Comparison of ENCODE assay signal across 23 cellular contexts in genomic region chr7:73702226-73702625, GRCh38. TPM values are rescaled to one million over a fixed set of nuclear protein-coding genes. Genes with fewer than 3 reads are reported as not detected.
A peak's percentile ranks its signal among the peaks of the same experiment; 100 is the strongest.
DNase-seq lines count a peak whose midpoint lies in the region; ATAC-seq and TF ChIP-seq lines count a peak whose summit lies in the region.
"Had no signal": no experiment of that assay in that cellular context is flagged by ENCODE, and none has a peak within 500 bp of the region (broad histone marks: within the 10 kb centered on the region; RNA-seq: fewer than 3 reads in every experiment).

No MANE protein-coding gene starts in this region.

- no TSS peak for BruUV-seq in PC-3 (replicated peaks; lab: Mats Ljungman, UMichigan)

- H3K27ac ChIP-seq in BLaER1 treated with 17β-estradiol and CSF1 and Interleukin-3, amounts not matched to agents 10 nM and 100 nM, result no peak overlapping the region
- H3K27ac ChIP-seq in PC-3 (ENCODE audit: low read length) (peak overlapping the region; percentile 16; the same call in 1 of the 2 replicates), duodenal mucosa (ENCODE audit: low read depth, low read length) (peak overlapping the region; percentile 4), neural progenitor cell (no peak overlapping the region)
- H3K27ac ChIP-seq: ascending aorta, parathyroid adenoma, PC-9, spleen, transverse colon had no signal

- no peaks in the 10 kb centered on the region for H3K9me2 ChIP-seq in PC-3 (replicated peaks; ENCODE audit: low read length)

- peaks cover 37 to 71% (median 67%) of the 10 kb centered on the region in 10 experiments for H3K4me1 ChIP-seq in BLaER1 treated with 17β-estradiol and CSF1 and Interleukin-3, amounts not matched to agents 10 nM and 100 nM
- H3K4me1 ChIP-seq in PC-3 (ENCODE audit: insufficient read depth, low read length) (peaks cover 31% of the 10 kb centered on the region), duodenal mucosa (ENCODE audit: control insufficient read depth in 1 of 2, insufficient read depth in 2 of 2, low read length in 2 of 2) (peaks cover 24 to 28% of the 10 kb centered on the region in 2 donors), neural progenitor cell (peaks cover 9% of the 10 kb centered on the region), mucosa of descending colon (ENCODE audit: low read depth) (no peaks in the 10 kb centered on the region)
- H3K4me1 ChIP-seq: parathyroid adenoma had no signal

- peaks cover 0 to 58% (median 10%) of the 10 kb centered on the region in 11 experiments; a peak in 13 of 22 replicates for H3K27me3 ChIP-seq in BLaER1 treated with 17β-estradiol and CSF1 and Interleukin-3, amounts not matched to agents 10 nM and 100 nM
- H3K27me3 ChIP-seq in PC-3 (ENCODE audit: low read length) (no peaks in the 10 kb centered on the region), duodenal mucosa (ENCODE audit: control insufficient read depth in 1 of 2, insufficient read depth in 2 of 2, low read length in 2 of 2) (no peaks in the 10 kb centered on the region), neural progenitor cell (no peaks in the 10 kb centered on the region)
- H3K27me3 ChIP-seq: ascending aorta, transverse colon had no signal

- peaks cover 7% of the 10 kb centered on the region for H3K27me3 Mint-ChIP-seq in neural progenitor cell (ENCODE audit: insufficient read depth, low read depth)
- H3K27me3 Mint-ChIP-seq: activated naive CD8-positive, alpha-beta T cell treated with anti-CD3 and anti-CD28 coated beads for 36 hours; CD4-positive, CD25-positive, alpha-beta regulatory T cell; naive thymus-derived CD8-positive, alpha-beta T cell had no signal

- no peak overlapping the region for H3K4me3 ChIP-seq in BLaER1 treated with 17β-estradiol and CSF1 and Interleukin-3, amounts not matched to agents 10 nM and 100 nM
- H3K4me3 ChIP-seq in PC-3 (ENCODE audit: low read length) (no peak overlapping the region), duodenal mucosa (ENCODE audit: low read depth in 1 of 2, low read length in 2 of 2) (no peak overlapping the region), neural progenitor cell (no peak overlapping the region), mucosa of descending colon (no peak overlapping the region)
- H3K4me3 ChIP-seq: ascending aorta, PC-9, spleen, transverse colon had no signal

- H3K79me2 ChIP-seq in PC-3 (ENCODE audit: low read length), result peaks cover 14% of the 10 kb centered on the region; the same call in 1 of the 2 replicates
- H3K79me2 ChIP-seq in neural progenitor cell (ENCODE audit: low read depth), result no peaks in the 10 kb centered on the region
- H3K79me2 ChIP-seq: parathyroid adenoma had no signal

- intact Hi-C loops in PC-3 (cut with micrococcal nuclease), result no loop called here
- intact Hi-C loops in mucosa of descending colon (cut with DNase I, micrococcal nuclease), result no loop called here

- H3K9ac ChIP-seq in BLaER1 treated with 17β-estradiol and CSF1 and Interleukin-3, amounts not matched to agents 10 nM and 100 nM, result no peak overlapping the region
- H3K9ac ChIP-seq in PC-3 (ENCODE audit: low read length) (no peak overlapping the region), duodenal mucosa (ENCODE audit: low read depth in 1 of 2, low read length in 2 of 2) (no peak overlapping the region), neural progenitor cell (no peak overlapping the region)
- H3K9ac ChIP-seq: parathyroid adenoma had no signal

- peaks cover 10% of the 10 kb centered on the region for H3K36me3 Mint-ChIP-seq in neural progenitor cell

- ATAC-seq in PC-3, result no peak
- no peak for ATAC-seq in mucosa of descending colon
- ATAC-seq: left ventricle myocardium superior; naive thymus-derived CD8-positive, alpha-beta T cell had no signal

- CTCF ChIA-PET in PC-3 (lab: Charles Lee), result interaction anchor here (0.6 kb wide), 1 partner anchor 23 kb away, joined by 3 read pairs; no protein-coding TSS in a partner anchor

- peak overlapping the region; percentile 27 for H3K4me3 Mint-ChIP-seq in neural progenitor cell
- H3K4me3 Mint-ChIP-seq: activated B cell treated with CpG ODN at 0.5 μM for 24 hours; activated naive CD8-positive, alpha-beta T cell treated with anti-CD3 and anti-CD28 coated beads for 36 hours; mesothelial cell of epicardium had no signal

- TF ChIP-seq CTCF in PC-3 (conservative IDR thresholded peaks at IDR 0.05; ENCODE audit: low read depth, low read length), result no peak
- no peak for TF ChIP-seq CTCF in neural progenitor cell (IDR thresholded peaks at IDR 0.05)
- no peak for TF ChIP-seq CTCF in mucosa of descending colon (IDR thresholded peaks at IDR 0.05)

- peak overlapping the region in 8 of 11 experiments; percentile 36 to 70 (median 54); a peak in 16 of 22 replicates for H3K4me2 ChIP-seq in BLaER1 treated with 17β-estradiol and CSF1 and Interleukin-3, amounts not matched to agents 10 nM and 100 nM
- H3K4me2 ChIP-seq in PC-3 (ENCODE audit: low read length), result no peak overlapping the region
- no peak overlapping the region for H3K4me2 ChIP-seq in neural progenitor cell
- H3K4me2 ChIP-seq: PC-9 had no signal

- H2AFZ ChIP-seq in PC-3 (ENCODE audit: low read length) (no peak overlapping the region), neural progenitor cell (replicated peaks) (no peak overlapping the region)
- H2AFZ ChIP-seq: parathyroid adenoma, PC-9 had no signal

- peak overlapping the region; percentile 69 for H3K27ac Mint-ChIP-seq in neural progenitor cell
- H3K27ac Mint-ChIP-seq: activated B cell treated with CpG ODN at 0.5 μM for 24 hours; activated naive CD8-positive, alpha-beta T cell treated with anti-CD3 and anti-CD28 coated beads for 36 hours; activated T-helper 2 cell treated with anti-CD3 and anti-CD28 coated beads, Interferon-gamma antibody, Interleukin-2, Interleukin-4, amounts not matched to agents 10 μg/mL and 5 μg/mL and 100 μg/mL, durations not matched to agents 14 hours and 24 hours and 36 hours; mesothelial cell of epicardium had no signal

- H3F3A ChIP-seq in PC-3 (ENCODE audit: low read length, unreplicated experiment) (peaks cover 23% of the 10 kb centered on the region), neural progenitor cell (ENCODE audit: low read depth) (peaks cover 16% of the 10 kb centered on the region)

- H3K4me1 Mint-ChIP-seq in neural progenitor cell, result peaks cover 19% of the 10 kb centered on the region
- H3K4me1 Mint-ChIP-seq: mesothelial cell of epicardium had no signal

- H3K36me3 ChIP-seq in BLaER1 treated with 17β-estradiol and CSF1 and Interleukin-3, amounts not matched to agents 10 nM and 100 nM, result peaks cover 24 to 45% (median 26%) of the 10 kb centered on the region in 11 experiments
- peaks cover 52% of the 10 kb centered on the region for H3K36me3 ChIP-seq in PC-3 (ENCODE audit: low read depth, low read length)
- H3K36me3 ChIP-seq in duodenal mucosa (ENCODE audit: control insufficient read depth in 1 of 2, insufficient read depth in 2 of 2, low read length in 2 of 2), result peaks cover 6 to 19% of the 10 kb centered on the region in 2 donors
- H3K36me3 ChIP-seq in neural progenitor cell, result no peaks in the 10 kb centered on the region
- H3K36me3 ChIP-seq in mucosa of descending colon (ENCODE audit: low read depth), result no peaks in the 10 kb centered on the region
- H3K36me3 ChIP-seq: transverse colon had no signal

- no peak for DNase-seq in PC-3
- no peak for DNase-seq in neural progenitor cell (ENCODE audit: low spot score)
- no peak for DNase-seq in mucosa of descending colon
- no peak for DNase-seq in D341Med (ENCODE audit: low spot score)
- no peak for DNase-seq in activated CD4-positive, alpha-beta T cell treated with anti-CD3 and anti-CD28 coated beads, Interleukin-2, amount 50 U/mL, for 4 hours
- DNase-seq: activated B cell treated with CpG ODN at 0.5 μM for 24 hours; activated naive CD8-positive, alpha-beta T cell treated with anti-CD3 and anti-CD28 coated beads for 36 hours; CD4-positive, CD25-positive, alpha-beta regulatory T cell; central memory CD4-positive, alpha-beta T cell; dermis blood vessel endothelial cell; left ventricle myocardium superior; naive thymus-derived CD8-positive, alpha-beta T cell; NCI-H187 treated with DMSO at 0.1 percent for 48 hours; SHP77 treated with DMSO at 0.1 percent for 48 hours; spleen had no signal

- POLR2A ChIA-PET in PC-3 (lab: Charles Lee; ENCODE audit: unreplicated experiment), result no interaction called here

- peaks cover 0 to 96% (median 90%) of the 10 kb centered on the region in 11 experiments; a peak in 20 of 22 replicates for H4K20me1 ChIP-seq in BLaER1 treated with 17β-estradiol and CSF1 and Interleukin-3, amounts not matched to agents 10 nM and 100 nM
- H4K20me1 ChIP-seq in PC-3 (ENCODE audit: low read length) (peaks cover 20% of the 10 kb centered on the region), neural progenitor cell (ENCODE audit: low read depth) (peaks cover 24% of the 10 kb centered on the region)

- no peaks in the 10 kb centered on the region for H3K9me3 ChIP-seq in BLaER1 treated with 17β-estradiol and CSF1 and Interleukin-3, amounts not matched to agents 10 nM and 100 nM (replicated peaks in 1 of 11)
- H3K9me3 ChIP-seq in PC-3 (ENCODE audit: low read length) (no peaks in the 10 kb centered on the region), duodenal mucosa (ENCODE audit: control insufficient read depth in 1 of 2, low read length in 2 of 2) (no peaks in the 10 kb centered on the region), neural progenitor cell (ENCODE audit: low read depth) (no peaks in the 10 kb centered on the region), mucosa of descending colon (no peaks in the 10 kb centered on the region)
- H3K9me3 ChIP-seq: ascending aorta, spleen, transverse colon had no signal

- no peaks in the 10 kb centered on the region for H3K9me3 Mint-ChIP-seq in neural progenitor cell
- H3K9me3 Mint-ChIP-seq: activated B cell treated with CpG ODN at 0.5 μM for 24 hours; activated naive CD8-positive, alpha-beta T cell treated with anti-CD3 and anti-CD28 coated beads for 36 hours; activated T-helper 2 cell treated with anti-CD3 and anti-CD28 coated beads, Interferon-gamma antibody, Interleukin-2, Interleukin-4, amounts not matched to agents 10 μg/mL and 5 μg/mL and 100 μg/mL, durations not matched to agents 14 hours and 24 hours and 36 hours; CD4-positive, CD25-positive, alpha-beta regulatory T cell; mesothelial cell of epicardium; naive thymus-derived CD8-positive, alpha-beta T cell had no signal

RNA-seq across cellular contexts. Expression of gene STX1A, which starts 17.2 kb away (rescaled TPM):
- total RNA-seq in PC-3 (2014; rRNA removed), result 145 and 163 TPM in 2 replicates
- total RNA-seq in neural progenitor cell (ENCODE audit: low replicate concordance), result 21.9 and 29.0 TPM in 2 replicates
- total RNA-seq in mucosa of descending colon, result 10 to 100 TPM in 1 of 3 donors, 1 to 10 TPM in 2; 5.2 to 23.9 (median 6.1) TPM

RNA-seq across cellular contexts. Expression of gene BUD23, which starts 18.8 kb away (rescaled TPM):
- total RNA-seq in PC-3 (2014; rRNA removed), result 124 and 138 TPM in 2 replicates
- 22.8 and 41.6 TPM in 2 replicates for total RNA-seq in neural progenitor cell (ENCODE audit: low replicate concordance)
- total RNA-seq in mucosa of descending colon, result 10 to 100 TPM; 38.4 to 61.2 (median 43.0) TPM

RNA-seq across cellular contexts. Expression of gene DNAJC30, which starts 19.0 kb away (rescaled TPM):
- 2.9 and 4.8 TPM in 2 replicates for total RNA-seq in PC-3 (2014; rRNA removed)
- total RNA-seq in neural progenitor cell (ENCODE audit: low replicate concordance), result 0.94 and 2.6 TPM in 2 replicates
- 10 to 100 TPM in 2 of 3 donors, 1 to 10 TPM in 1; 8.7 to 10.5 (median 10.2) TPM for total RNA-seq in mucosa of descending colon

RNA-seq across cellular contexts. Expression of gene VPS37D, which starts 34.6 kb away (rescaled TPM):
- total RNA-seq in PC-3 (2014; rRNA removed) (6.3 and 7.7 TPM in 2 replicates), neural progenitor cell (ENCODE audit: low replicate concordance) (7.0 and 24.6 TPM in 2 replicates), mucosa of descending colon (1 to 10 TPM in 1 of 3 donors, under 1 TPM in 1, not detected in 1; 0.48 to 3.3 TPM)

RNA-seq across cellular contexts. Expression of gene ABHD11, which starts 36.4 kb away (rescaled TPM):
- total RNA-seq in PC-3 (2014; rRNA removed), result 38.6 and 41.4 TPM in 2 replicates
- total RNA-seq in neural progenitor cell (ENCODE audit: low replicate concordance), result 9.3 and 15.1 TPM in 2 replicates
- total RNA-seq in mucosa of descending colon, result 100 to 1,000 TPM in 1 of 3 donors, 10 to 100 TPM in 2; 55.3 to 115 (median 97.3) TPM

Comparison
In these comparisons a context has a peak if more than half of its experiments do, and no peak if none do; other contexts are left out.
1. H3K27ac ChIP-seq: peak in PC-3 (single experiment) and duodenal mucosa (single experiment); none in BLaER1 treated with 17β-estradiol and CSF1 and Interleukin-3, amounts not matched to agents 10 nM and 100 nM (0 of 11) and neural progenitor cell (single experiment).
2. H3K4me2 ChIP-seq: peak in BLaER1 treated with 17β-estradiol and CSF1 and Interleukin-3, amounts not matched to agents 10 nM and 100 nM (8 of 11); none in PC-3 (single experiment) and neural progenitor cell (single experiment).